ENCODE assay signal across 10 cellular contexts in the genomic region with DNA sequence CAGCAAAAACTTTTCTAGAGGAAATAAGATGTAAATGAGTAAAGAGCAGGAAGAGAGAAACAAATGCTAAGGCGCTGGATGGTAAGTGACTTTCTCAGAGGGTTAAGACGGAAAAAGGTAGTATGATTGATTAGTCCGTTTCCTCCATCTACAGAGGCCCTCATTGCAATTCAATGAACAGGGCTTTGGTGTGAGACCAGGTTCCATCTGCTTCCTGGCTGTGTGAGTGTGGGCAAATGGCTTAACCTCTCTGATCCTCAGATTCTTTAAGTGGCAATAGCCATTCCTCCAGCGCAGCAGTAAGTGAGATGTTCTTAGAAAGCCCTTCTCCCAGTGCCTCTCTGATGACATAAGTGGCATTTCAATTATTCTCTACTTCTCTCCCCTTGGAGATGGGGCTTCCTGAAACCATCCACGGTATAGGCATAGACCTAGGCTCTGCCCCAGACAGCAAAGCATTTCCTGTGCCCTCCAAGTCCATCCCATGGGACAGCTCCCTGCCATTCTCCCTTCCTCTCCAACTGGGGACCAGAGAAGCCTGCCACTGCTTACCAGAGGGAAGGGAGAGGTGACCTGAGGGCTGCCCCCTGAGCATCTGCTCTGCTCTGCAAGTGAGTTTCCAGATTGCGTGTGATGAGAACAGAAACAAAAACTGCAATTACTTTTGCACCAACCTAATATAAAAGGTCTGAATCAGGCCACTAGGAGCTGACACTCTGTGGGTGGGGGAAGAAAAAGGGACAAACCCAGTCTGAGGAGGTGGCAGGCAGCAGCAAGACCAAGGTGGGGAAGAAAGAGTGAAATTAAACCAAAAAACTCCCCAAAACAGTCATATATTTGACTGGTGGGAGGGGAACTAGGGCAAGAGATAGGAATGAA. TPM values are rescaled to one million over a fixed set of nuclear protein-coding genes. Genes with fewer than 3 reads are reported as not detected.
DNase-seq lines count a peak whose midpoint lies in the region; ATAC-seq and TF ChIP-seq lines count a peak whose summit lies in the region.
"Had no signal": no experiment of that assay in that cellular context is flagged by ENCODE, and none has a peak within 500 bp of the region (broad histone marks: within the 10 kb centered on the region; RNA-seq: fewer than 3 reads in every experiment).

No MANE protein-coding gene starts in this region.

- ATAC-seq in GM19452 (IDR thresholded peaks at IDR 0.05; ENCODE audit: unreplicated experiment) (peak; percentile 57), HG03159 (IDR thresholded peaks at IDR 0.05; ENCODE audit: unreplicated experiment) (peak; percentile 60)

- no peaks in the 10 kb centered on the region for H3K79me2 ChIP-seq in mammary epithelial cell (ENCODE audit: insufficient read depth, low read length)

- H3K27me3 ChIP-seq in mammary epithelial cell (ENCODE audit: insufficient read depth, low read length) (no peaks in the 10 kb centered on the region), prostate gland (replicated peaks; ENCODE audit: insufficient read depth) (no peaks in the 10 kb centered on the region)

- no peak for TF ChIP-seq POLR2A in prostate gland (IDR thresholded peaks at IDR 0.05)

- H3K4me1 Mint-ChIP-seq in activated naive CD8-positive, alpha-beta T cell (ENCODE audit: low read depth) = peaks cover 63% of the 10 kb centered on the region

- intact Hi-C loops in mammary epithelial cell (cut with micrococcal nuclease) (no loop called here), prostate gland (cut with DNase I) (no loop called here)

- peak overlapping the region; percentile 97 for H3K27ac Mint-ChIP-seq in activated naive CD8-positive, alpha-beta T cell

- no peak overlapping the region for H3K27ac ChIP-seq in mammary epithelial cell (ENCODE audit: insufficient read depth, low read depth, low read length)
- H3K27ac ChIP-seq in prostate gland = no peak overlapping the region
- H3K27ac ChIP-seq: RWPE1 had no signal

- H2AFZ ChIP-seq in mammary epithelial cell (ENCODE audit: low read depth, low read length) = no peak overlapping the region

- in situ Hi-C loops in mammary epithelial cell (cut with MboI; ENCODE audit: low sequenced_read_pairs in 2 of 2) (no loop called here), ACHN (cut with HindIII; ENCODE audit: low pct_ligation_motif_present, low pct_unique_long_range_greater_than_20kb, low sequenced_read_pairs) (no loop called here)

- no peaks in the 10 kb centered on the region for H4K20me1 ChIP-seq in mammary epithelial cell (ENCODE audit: insufficient read depth, low read length)

- no peak overlapping the region for H3K9ac ChIP-seq in mammary epithelial cell (ENCODE audit: insufficient read depth, low read length)

- DNase-seq in GM10266 (ENCODE audit: extremely low spot score) (peak; percentile 68), mammary epithelial cell (no peak), ACHN (no peak), prostate gland (ENCODE audit: low spot score) (no peak), NCI-H1105 (lab: John Stamatoyannopoulos, UW) (no peak)

- H3K9me3 ChIP-seq in mammary epithelial cell (replicated peaks; ENCODE audit: insufficient read depth, low read length) (no peaks in the 10 kb centered on the region), prostate gland (no peaks in the 10 kb centered on the region)

- BruUV-seq in mammary epithelial cell (replicated peaks; lab: Mats Ljungman, UMichigan) = no TSS peak

- H3K36me3 ChIP-seq in mammary epithelial cell (ENCODE audit: insufficient read depth, low read length) (no peaks in the 10 kb centered on the region), prostate gland (no peaks in the 10 kb centered on the region)

- H3K4me1 ChIP-seq in mammary epithelial cell (ENCODE audit: insufficient read depth, low read length) = no peaks in the 10 kb centered on the region
- H3K4me1 ChIP-seq in prostate gland (replicated peaks) = no peaks in the 10 kb centered on the region

- no peak overlapping the region for H3K4me3 ChIP-seq in mammary epithelial cell (replicated peaks in 1 of 3; ENCODE audit: insufficient read depth in 1 of 3, low read depth in 2 of 3, low read length in 3 of 3)
- H3K4me3 ChIP-seq in prostate gland = no peak overlapping the region
- H3K4me3 ChIP-seq: lung had no signal

- no peaks in the 10 kb centered on the region for H3K9me3 Mint-ChIP-seq in activated naive CD8-positive, alpha-beta T cell (ENCODE audit: low read depth)

- dilution Hi-C loops in mammary epithelial cell (cut with HindIII; ENCODE audit: low sequenced_read_pairs) = no loop called here

- H3K4me3 Mint-ChIP-seq in activated naive CD8-positive, alpha-beta T cell = peak overlapping the region; percentile 82

- 98% methylated on average over 6 of the region's 6 CpGs for WGBS in mammary epithelial cell (ENCODE audit: low coverage, missing lambda C conversion rate)
- 92% methylated on average over 6 of the region's 6 CpGs for WGBS in prostate gland

- TF ChIP-seq CTCF in GM10266 (IDR thresholded peaks at IDR 0.05; ENCODE audit: control insufficient read depth, insufficient read depth, low read depth, missing control alignments) (no peak), mammary epithelial cell (conservative IDR thresholded peaks at IDR 0.05 in 1 of 2, IDR thresholded peaks at IDR 0.05 in 1 of 2; ENCODE audit: extremely low read depth in 1 of 2, insufficient read depth in 1 of 2, low read depth in 1 of 2, low read length in 2 of 2) (no peak), prostate gland (IDR thresholded peaks at IDR 0.05) (no peak)

- H3K36me3 Mint-ChIP-seq in activated naive CD8-positive, alpha-beta T cell = no peaks in the 10 kb centered on the region

- CTCF ChIA-PET in mammary epithelial cell (lab: Charles Lee; ENCODE audit: low non-redundant PET) = no interaction called here

- no peak overlapping the region for H3K4me2 ChIP-seq in mammary epithelial cell (ENCODE audit: insufficient read depth, low read depth, low read length)

- H3K27me3 Mint-ChIP-seq in activated naive CD8-positive, alpha-beta T cell = no peaks in the 10 kb centered on the region

RNA-seq across cellular contexts. Expression of gene CD44, which starts 12.7 kb away (rescaled TPM):
- 1,000 to 10,000 TPM; 1,362 to 2,544 TPM for total RNA-seq in mammary epithelial cell
- polyA plus RNA-seq in mammary epithelial cell = 2,091 TPM
- 2,638 TPM for polyA minus RNA-seq in mammary epithelial cell
- 100 to 1,000 TPM; 166 to 203 TPM for total RNA-seq in prostate gland

Comparison
In these comparisons a context has a peak if more than half of its experiments do, and no peak if none do; other contexts are left out.
1. RNA of gene CD44, which starts 12.7 kb away (total RNA-seq): 1,362 to 2,544 TPM in mammary epithelial cell; 166 to 203 TPM in prostate gland; every median in the first group is over 4 times any median in the second.